Comparison of ENCODE assay signal across 27 cellular contexts in the genomic region with DNA sequence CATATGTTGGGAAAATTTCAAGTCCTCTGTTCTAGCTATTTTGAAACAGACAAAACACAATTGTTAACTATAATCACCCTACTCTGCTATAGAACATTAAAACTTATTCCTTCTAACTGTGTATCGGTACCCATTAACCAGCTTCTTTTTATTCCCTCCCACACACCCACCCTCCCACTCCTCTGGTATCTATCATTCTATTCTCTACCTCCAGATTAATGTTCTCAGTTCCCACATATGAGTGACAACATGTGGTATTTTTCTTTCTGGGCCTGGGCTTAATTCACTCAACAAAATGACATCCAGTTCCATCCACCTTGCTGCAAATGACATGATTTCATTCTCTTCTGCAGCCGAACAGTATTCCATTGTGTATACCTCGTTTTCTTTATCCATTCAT.
"Had no signal": no experiment of that assay in that cellular context is flagged by ENCODE, and none has a peak within 500 bp of the region (broad histone marks: within the 10 kb centered on the region; RNA-seq: fewer than 3 reads in every experiment).

No MANE protein-coding gene starts in this region.

- H3K27ac ChIP-seq: body of pancreas, coronary artery, esophagus muscularis mucosa, foreskin keratinocyte, gastrocnemius medialis, VCaP had no signal

- DNase-seq: activated CD4-positive, alpha-beta memory T cell treated with anti-CD3 and anti-CD28 coated beads, Interleukin-2, amount 10 ng/mL, durations not matched to agents 7 days and 5 days; activated CD4-positive, alpha-beta T cell treated with anti-CD3 and anti-CD28 coated beads for 1 hour; activated CD4-positive, alpha-beta T cell treated with anti-CD3 and anti-CD28 coated beads for 4 hours; activated CD4-positive, alpha-beta T cell treated with anti-CD3 and anti-CD28 coated beads, Interleukin-2, amount 10 ng/mL, durations not matched to agents 7 days and 5 days; activated CD4-positive, alpha-beta T cell treated with anti-CD3 and anti-CD28 coated beads, Interleukin-2, amount 50 U/mL, for 4 hours; activated CD8-positive, alpha-beta memory T cell treated with anti-CD3 and anti-CD28 coated beads, Interleukin-2, amount 50 U/mL, for 48 hours; activated gamma-delta T cell; activated naive CD4-positive, alpha-beta T cell treated with anti-CD3 and anti-CD28 coated beads, Interleukin-2, amount 50 U/mL, for 16 hours; activated naive CD4-positive, alpha-beta T cell treated with Interleukin-2 at 50 U/mL for 16 hours; activated T-cell treated with anti-CD3 and anti-CD28 coated beads for 4 hours; activated T-cell treated with anti-CD3 and anti-CD28 coated beads, Interleukin-2, amount 50 U/mL, for 24 hours; activated T-cell treated with anti-CD3 and anti-CD28 coated beads, Interleukin-2, amount 50 U/mL, for 72 hours; amniotic stem cell; aorta; body of pancreas; effector CD4-positive, alpha-beta T cell; effector memory CD8-positive, alpha-beta T cell; erythroblast; foreskin keratinocyte; gastrocnemius medialis; glutamatergic neuron; heart right ventricle; T-helper 1 cell; T-helper 17 cell had no signal
